Comparison of ENCODE assay signal across 1 cellular context in genomic region chr20:50446351-50447101, GRCh38.
A peak's percentile ranks its signal among the peaks of the same experiment; 100 is the strongest.
TF ChIP-seq lines count a peak whose summit lies in the region.

No MANE protein-coding gene starts in this region.

TF ChIP-seq in HepG2, 621 proteins besides CTCF, POLR2A, EP300 and RAD21 (continued from another document and continues in another):
- TF ChIP-seq ZNF281 (CRISPR knock-in tag; IDR thresholded peaks at IDR 0.05; ENCODE audit: borderline replicate concordance) (no peak), ARNT (IDR thresholded peaks at IDR 0.05) (no peak), GATAD1 (CRISPR knock-in tag; IDR thresholded peaks at IDR 0.05) (peak; percentile 45; the same call in 1 of the 2 replicates), TSC22D2 (CRISPR knock-in tag; IDR thresholded peaks at IDR 0.05; ENCODE audit: borderline replicate concordance) (peak; percentile 47; the same call in 1 of the 2 replicates), FOSL2 (CRISPR knock-in tag; IDR thresholded peaks at IDR 0.05) (peak; percentile 57), MYC (CRISPR knock-in tag; IDR thresholded peaks at IDR 0.05; ENCODE audit: borderline replicate concordance) (no peak), ATF7 (IDR thresholded peaks at IDR 0.05) (peak; percentile 12; the same call in 1 of the 2 replicates), ATF7 (CRISPR knock-in tag; IDR thresholded peaks at IDR 0.05) (no peak), CEBPB (IDR thresholded peaks at IDR 0.05; ENCODE audit: borderline replicate concordance, low read depth, low read length) (peak; percentile 41; the same call in 1 of the 2 replicates), SRF (IDR thresholded peaks at IDR 0.05; ENCODE audit: low read depth, low read length) (no peak), RAD51 (IDR thresholded peaks at IDR 0.05; ENCODE audit: borderline replicate concordance) (peak; percentile 65; the same call in 1 of the 2 replicates), PPARG (CRISPR knock-in tag; conservative IDR thresholded peaks at IDR 0.05) (no peak), REXO4 (CRISPR knock-in tag; IDR thresholded peaks at IDR 0.05; ENCODE audit: borderline replicate concordance) (no peak), ISL2 (CRISPR knock-in tag; IDR thresholded peaks at IDR 0.05) (no peak), ARID3A (IDR thresholded peaks at IDR 0.05; ENCODE audit: low read depth, low read length) (0 out of 2 replicates have a peak, but pooled peaks have one; percentile 46), SNAI1 (CRISPR knock-in tag; IDR thresholded peaks at IDR 0.05; ENCODE audit: borderline replicate concordance) (no peak), HMGXB3 (CRISPR knock-in tag; IDR thresholded peaks at IDR 0.05; ENCODE audit: borderline replicate concordance) (0 out of 2 replicates have a peak, but pooled peaks have one; percentile 15), KLF6 (CRISPR knock-in tag; IDR thresholded peaks at IDR 0.05) (0 out of 2 replicates have a peak, but pooled peaks have one; percentile 20), KDM2A (CRISPR knock-in tag; IDR thresholded peaks at IDR 0.05; ENCODE audit: borderline replicate concordance, low read depth) (peak; percentile 37; the same call in 1 of the 2 replicates), AHR (CRISPR knock-in tag; IDR thresholded peaks at IDR 0.05) (0 out of 2 replicates have a peak, but pooled peaks have one; percentile 47), MAFK (conservative IDR thresholded peaks at IDR 0.05 in 1 of 2, IDR thresholded peaks at IDR 0.05 in 1 of 2; ENCODE audit: low read length in 2 of 2) (no peak), ZBTB25 (CRISPR knock-in tag; IDR thresholded peaks at IDR 0.05) (no peak), SP5 (CRISPR knock-in tag; IDR thresholded peaks at IDR 0.05; ENCODE audit: borderline replicate concordance, low read depth) (no peak; the same call in 1 of the 2 replicates), HIVEP1 (CRISPR knock-in tag; IDR thresholded peaks at IDR 0.05) (0 out of 2 replicates have a peak, but pooled peaks have one; percentile 41), ZNF547 (CRISPR knock-in tag; IDR thresholded peaks at IDR 0.05) (no peak), ZNF557 (CRISPR knock-in tag; IDR thresholded peaks at IDR 0.05) (no peak)
- TF ChIP-seq, protein P1, sequence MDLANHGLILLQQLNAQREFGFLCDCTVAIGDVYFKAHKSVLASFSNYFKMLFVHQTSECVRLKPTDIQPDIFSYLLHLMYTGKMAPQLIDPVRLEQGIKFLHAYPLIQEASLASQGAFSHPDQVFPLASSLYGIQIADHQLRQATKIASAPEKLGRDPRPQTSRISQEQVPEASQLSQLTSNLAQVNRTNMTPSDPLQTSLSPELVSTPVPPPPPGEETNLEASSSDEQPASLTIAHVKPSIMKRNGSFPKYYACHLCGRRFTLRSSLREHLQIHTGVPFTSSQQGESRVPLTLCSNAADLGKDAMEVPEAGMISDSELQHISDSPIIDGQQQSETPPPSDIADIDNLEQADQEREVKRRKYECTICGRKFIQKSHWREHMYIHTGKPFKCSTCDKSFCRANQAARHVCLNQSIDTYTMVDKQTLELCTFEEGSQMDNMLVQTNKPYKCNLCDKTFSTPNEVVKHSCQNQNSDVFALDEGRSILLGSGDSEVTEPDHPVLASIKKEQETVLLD (CRISPR knock-in tag; IDR thresholded peaks at IDR 0.05; ENCODE audit: low read depth), result no peak
- TF ChIP-seq, protein P2, sequence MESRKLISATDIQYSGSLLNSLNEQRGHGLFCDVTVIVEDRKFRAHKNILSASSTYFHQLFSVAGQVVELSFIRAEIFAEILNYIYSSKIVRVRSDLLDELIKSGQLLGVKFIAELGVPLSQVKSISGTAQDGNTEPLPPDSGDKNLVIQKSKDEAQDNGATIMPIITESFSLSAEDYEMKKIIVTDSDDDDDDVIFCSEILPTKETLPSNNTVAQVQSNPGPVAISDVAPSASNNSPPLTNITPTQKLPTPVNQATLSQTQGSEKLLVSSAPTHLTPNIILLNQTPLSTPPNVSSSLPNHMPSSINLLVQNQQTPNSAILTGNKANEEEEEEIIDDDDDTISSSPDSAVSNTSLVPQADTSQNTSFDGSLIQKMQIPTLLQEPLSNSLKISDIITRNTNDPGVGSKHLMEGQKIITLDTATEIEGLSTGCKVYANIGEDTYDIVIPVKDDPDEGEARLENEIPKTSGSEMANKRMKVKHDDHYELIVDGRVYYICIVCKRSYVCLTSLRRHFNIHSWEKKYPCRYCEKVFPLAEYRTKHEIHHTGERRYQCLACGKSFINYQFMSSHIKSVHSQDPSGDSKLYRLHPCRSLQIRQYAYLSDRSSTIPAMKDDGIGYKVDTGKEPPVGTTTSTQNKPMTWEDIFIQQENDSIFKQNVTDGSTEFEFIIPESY (CRISPR knock-in tag; IDR thresholded peaks at IDR 0.05), result 0 out of 2 replicates have a peak, but pooled peaks have one; percentile 21
- TF ChIP-seq, protein P3, sequence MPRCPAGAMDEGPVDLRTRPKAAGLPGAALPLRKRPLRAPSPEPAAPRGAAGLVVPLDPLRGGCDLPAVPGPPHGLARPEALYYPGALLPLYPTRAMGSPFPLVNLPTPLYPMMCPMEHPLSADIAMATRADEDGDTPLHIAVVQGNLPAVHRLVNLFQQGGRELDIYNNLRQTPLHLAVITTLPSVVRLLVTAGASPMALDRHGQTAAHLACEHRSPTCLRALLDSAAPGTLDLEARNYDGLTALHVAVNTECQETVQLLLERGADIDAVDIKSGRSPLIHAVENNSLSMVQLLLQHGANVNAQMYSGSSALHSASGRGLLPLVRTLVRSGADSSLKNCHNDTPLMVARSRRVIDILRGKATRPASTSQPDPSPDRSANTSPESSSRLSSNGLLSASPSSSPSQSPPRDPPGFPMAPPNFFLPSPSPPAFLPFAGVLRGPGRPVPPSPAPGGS (CRISPR knock-in tag; IDR thresholded peaks at IDR 0.05), result no peak
- TF ChIP-seq, protein P4, sequence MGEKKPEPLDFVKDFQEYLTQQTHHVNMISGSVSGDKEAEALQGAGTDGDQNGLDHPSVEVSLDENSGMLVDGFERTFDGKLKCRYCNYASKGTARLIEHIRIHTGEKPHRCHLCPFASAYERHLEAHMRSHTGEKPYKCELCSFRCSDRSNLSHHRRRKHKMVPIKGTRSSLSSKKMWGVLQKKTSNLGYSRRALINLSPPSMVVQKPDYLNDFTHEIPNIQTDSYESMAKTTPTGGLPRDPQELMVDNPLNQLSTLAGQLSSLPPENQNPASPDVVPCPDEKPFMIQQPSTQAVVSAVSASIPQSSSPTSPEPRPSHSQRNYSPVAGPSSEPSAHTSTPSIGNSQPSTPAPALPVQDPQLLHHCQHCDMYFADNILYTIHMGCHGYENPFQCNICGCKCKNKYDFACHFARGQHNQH (CRISPR knock-in tag; IDR thresholded peaks at IDR 0.05), result peak; percentile 52; the same call in 1 of the 2 replicates
- TF ChIP-seq, protein P5, sequence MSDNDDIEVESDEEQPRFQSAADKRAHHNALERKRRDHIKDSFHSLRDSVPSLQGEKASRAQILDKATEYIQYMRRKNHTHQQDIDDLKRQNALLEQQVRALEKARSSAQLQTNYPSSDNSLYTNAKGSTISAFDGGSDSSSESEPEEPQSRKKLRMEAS (IDR thresholded peaks at IDR 0.05), result peak; percentile 37; the same call in 1 of the 2 replicates
- TF ChIP-seq, protein P6, sequence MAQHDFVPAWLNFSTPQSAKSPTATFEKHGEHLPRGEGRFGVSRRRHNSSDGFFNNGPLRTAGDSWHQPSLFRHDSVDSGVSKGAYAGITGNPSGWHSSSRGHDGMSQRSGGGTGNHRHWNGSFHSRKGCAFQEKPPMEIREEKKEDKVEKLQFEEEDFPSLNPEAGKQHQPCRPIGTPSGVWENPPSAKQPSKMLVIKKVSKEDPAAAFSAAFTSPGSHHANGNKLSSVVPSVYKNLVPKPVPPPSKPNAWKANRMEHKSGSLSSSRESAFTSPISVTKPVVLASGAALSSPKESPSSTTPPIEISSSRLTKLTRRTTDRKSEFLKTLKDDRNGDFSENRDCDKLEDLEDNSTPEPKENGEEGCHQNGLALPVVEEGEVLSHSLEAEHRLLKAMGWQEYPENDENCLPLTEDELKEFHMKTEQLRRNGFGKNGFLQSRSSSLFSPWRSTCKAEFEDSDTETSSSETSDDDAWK (CRISPR knock-in tag; IDR thresholded peaks at IDR 0.05), result no peak
- TF ChIP-seq, protein P7, sequence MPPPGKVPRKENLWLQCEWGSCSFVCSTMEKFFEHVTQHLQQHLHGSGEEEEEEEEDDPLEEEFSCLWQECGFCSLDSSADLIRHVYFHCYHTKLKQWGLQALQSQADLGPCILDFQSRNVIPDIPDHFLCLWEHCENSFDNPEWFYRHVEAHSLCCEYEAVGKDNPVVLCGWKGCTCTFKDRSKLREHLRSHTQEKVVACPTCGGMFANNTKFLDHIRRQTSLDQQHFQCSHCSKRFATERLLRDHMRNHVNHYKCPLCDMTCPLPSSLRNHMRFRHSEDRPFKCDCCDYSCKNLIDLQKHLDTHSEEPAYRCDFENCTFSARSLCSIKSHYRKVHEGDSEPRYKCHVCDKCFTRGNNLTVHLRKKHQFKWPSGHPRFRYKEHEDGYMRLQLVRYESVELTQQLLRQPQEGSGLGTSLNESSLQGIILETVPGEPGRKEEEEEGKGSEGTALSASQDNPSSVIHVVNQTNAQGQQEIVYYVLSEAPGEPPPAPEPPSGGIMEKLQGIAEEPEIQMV (CRISPR knock-in tag; IDR thresholded peaks at IDR 0.05; ENCODE audit: low read depth), result no peak
- TF ChIP-seq, protein P8, sequence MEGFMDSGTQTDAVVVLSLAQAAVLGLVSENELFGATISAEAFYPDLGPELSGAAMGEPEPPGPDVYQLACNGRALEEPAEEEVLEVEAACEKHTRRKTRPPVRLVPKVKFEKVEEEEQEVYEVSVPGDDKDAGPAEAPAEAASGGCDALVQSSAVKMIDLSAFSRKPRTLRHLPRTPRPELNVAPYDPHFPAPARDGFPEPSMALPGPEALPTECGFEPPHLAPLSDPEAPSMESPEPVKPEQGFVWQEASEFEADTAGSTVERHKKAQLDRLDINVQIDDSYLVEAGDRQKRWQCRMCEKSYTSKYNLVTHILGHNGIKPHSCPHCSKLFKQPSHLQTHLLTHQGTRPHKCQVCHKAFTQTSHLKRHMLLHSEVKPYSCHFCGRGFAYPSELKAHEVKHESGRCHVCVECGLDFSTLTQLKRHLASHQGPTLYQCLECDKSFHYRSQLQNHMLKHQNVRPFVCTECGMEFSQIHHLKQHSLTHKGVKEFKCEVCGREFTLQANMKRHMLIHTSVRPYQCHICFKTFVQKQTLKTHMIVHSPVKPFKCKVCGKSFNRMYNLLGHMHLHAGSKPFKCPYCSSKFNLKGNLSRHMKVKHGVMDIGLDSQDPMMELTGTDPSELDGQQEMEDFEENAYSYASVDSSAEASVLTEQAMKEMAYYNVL (CRISPR knock-in tag; IDR thresholded peaks at IDR 0.05; ENCODE audit: borderline replicate concordance), result 0 out of 2 replicates have a peak, but pooled peaks have one; percentile 38
